2 cellular contexts compared by ENCODE assay signal in genomic region chr19:12076331-12076730, GRCh38.
TF ChIP-seq lines count a peak whose summit lies in the region.
"Not testable (repeated sequence)": the region's sequence is repeated elsewhere in the genome, so short reads cannot be mapped to it uniquely, and the experiment has no call there.

No MANE protein-coding gene starts in this region.

TF ChIP-seq in HEK293, 187 proteins besides CTCF, POLR2A, EP300 and RAD21:
- TF ChIP-seq PRDM1 (tag by site-specific recombination; IDR thresholded peaks at IDR 0.05) (0 out of 2 replicates have a peak, but pooled peaks have one; percentile 7), SETDB1 (IDR thresholded peaks at IDR 0.05; ENCODE audit: insufficient read length, low read length) (peak; percentile 80), ZNF274 (tag by site-specific recombination; IDR thresholded peaks at IDR 0.05; ENCODE audit: borderline replicate concordance) (peak; percentile 74; the same call in 1 of the 2 replicates)
- not testable (repeated sequence) for TF ChIP-seq ZNF274 (IDR thresholded peaks at IDR 0.05; ENCODE audit: low read length)

TF ChIP-seq in K562, 482 proteins besides CTCF, POLR2A, EP300 and RAD21:
- TF ChIP-seq CBX1 (IDR thresholded peaks at IDR 0.05; ENCODE audit: low read depth) = peak; percentile 20; the same call in 1 of the 2 replicates
- TF ChIP-seq TRIM24 (IDR thresholded peaks at IDR 0.05) = peak in 1 of 2 experiments; percentile 41; a peak in 1 of 4 replicates
- TF ChIP-seq SOX6 (IDR thresholded peaks at IDR 0.05) = peak; percentile 38; the same call in 1 of the 2 replicates
- peak; percentile 32 for TF ChIP-seq RBM25 (IDR thresholded peaks at IDR 0.05; ENCODE audit: low read depth, low read length, severe bottlenecking)
- TF ChIP-seq CBX5 (IDR thresholded peaks at IDR 0.05; ENCODE audit: borderline replicate concordance, low read depth) = peak; percentile 21; the same call in 1 of the 2 replicates
- TF ChIP-seq ZNF24 (IDR thresholded peaks at IDR 0.05) = peak; percentile 60
- peak; percentile 94 for TF ChIP-seq ZNF75A (CRISPR knock-in tag; IDR thresholded peaks at IDR 0.05)
- peak; percentile 81 for TF ChIP-seq ZNF274 (IDR thresholded peaks at IDR 0.05; ENCODE audit: borderline replicate concordance, low read depth, low read length)
- TF ChIP-seq, protein P1, sequence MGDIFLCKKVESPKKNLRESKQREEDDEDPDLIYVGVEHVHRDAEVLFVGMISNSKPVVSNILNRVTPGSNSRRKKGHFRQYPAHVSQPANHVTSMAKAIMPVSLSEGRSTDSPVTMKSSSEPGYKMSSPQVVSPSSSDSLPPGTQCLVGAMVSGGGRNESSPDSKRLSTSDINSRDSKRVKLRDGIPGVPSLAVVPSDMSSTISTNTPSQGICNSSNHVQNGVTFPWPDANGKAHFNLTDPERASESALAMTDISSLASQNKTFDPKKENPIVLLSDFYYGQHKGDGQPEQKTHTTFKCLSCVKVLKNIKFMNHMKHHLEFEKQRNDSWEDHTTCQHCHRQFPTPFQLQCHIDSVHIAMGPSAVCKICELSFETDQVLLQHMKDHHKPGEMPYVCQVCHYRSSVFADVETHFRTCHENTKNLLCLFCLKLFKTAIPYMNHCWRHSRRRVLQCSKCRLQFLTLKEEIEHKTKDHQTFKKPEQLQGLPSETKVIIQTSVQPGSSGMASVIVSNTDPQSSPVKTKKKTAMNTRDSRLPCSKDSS (IDR thresholded peaks at IDR 0.05; ENCODE audit: low read depth, partially characterized antibody) = peak; percentile 82
TF ChIP-seq in K562: peak in this region for 9; not testable (repeated sequence) for 473.
